In genomic region chr4:87080462-87080861, GRCh38 we compare ENCODE assay signal across 21 cellular contexts.
DNase-seq lines count a peak whose midpoint lies in the region; ATAC-seq and TF ChIP-seq lines count a peak whose summit lies in the region.
"Had no signal": no experiment of that assay in that cellular context is flagged by ENCODE, and none has a peak within 500 bp of the region (broad histone marks: within the 10 kb centered on the region; RNA-seq: fewer than 3 reads in every experiment).

No MANE protein-coding gene starts in this region.

- no peaks in the 10 kb centered on the region for H3K27me3 Mint-ChIP-seq in CD14-positive monocyte (ENCODE audit: low read depth in 3 of 3)
- H3K27me3 Mint-ChIP-seq: activated naive CD4-positive, alpha-beta T cell treated with anti-CD3 and anti-CD28 coated beads, Interleukin-2, amount 10 ng/mL, durations not matched to agents 7 days and 5 days; progenitor cell of endocrine pancreas had no signal

- ATAC-seq in heart left ventricle (no peak), psoas muscle (no peak)
- ATAC-seq: body of pancreas had no signal

- H3K36me3 Mint-ChIP-seq in CD14-positive monocyte, result peaks cover 8 to 12% of the 10 kb centered on the region in 2 donors

- no peak overlapping the region for H3K9ac ChIP-seq in colonic mucosa (ENCODE audit: low read depth in 2 of 2, low read length in 2 of 2)
- H3K9ac ChIP-seq: KMS-11 had no signal

- H3K4me3 ChIP-seq in heart left ventricle (no peak overlapping the region), colonic mucosa (no peak overlapping the region), psoas muscle (no peak overlapping the region), transverse colon (no peak overlapping the region)
- H3K4me3 ChIP-seq: body of pancreas had no signal

- H3K9me3 ChIP-seq in heart left ventricle, result no peaks in the 10 kb centered on the region
- no peaks in the 10 kb centered on the region for H3K9me3 ChIP-seq in colonic mucosa
- H3K9me3 ChIP-seq in psoas muscle, result no peaks in the 10 kb centered on the region
- no peaks in the 10 kb centered on the region for H3K9me3 ChIP-seq in transverse colon
- H3K9me3 ChIP-seq: BE2C, body of pancreas had no signal

- H3K4me1 ChIP-seq in heart left ventricle, result peaks cover 13 to 96% (median 72%) of the 10 kb centered on the region in 12 donors
- peaks cover 7% of the 10 kb centered on the region for H3K4me1 ChIP-seq in colonic mucosa
- peaks cover 90% of the 10 kb centered on the region for H3K4me1 ChIP-seq in psoas muscle
- peaks cover 33 to 80% (median 40%) of the 10 kb centered on the region in 4 donors for H3K4me1 ChIP-seq in transverse colon

- peaks cover 0 to 17% (median 7%) of the 10 kb centered on the region in 9 donors for H3K36me3 ChIP-seq in heart left ventricle
- no peaks in the 10 kb centered on the region for H3K36me3 ChIP-seq in colonic mucosa
- no peaks in the 10 kb centered on the region for H3K36me3 ChIP-seq in psoas muscle (ENCODE audit: insufficient read depth in 1 of 2, low read depth in 1 of 2)
- H3K36me3 ChIP-seq in transverse colon, result no peaks in the 10 kb centered on the region
- H3K36me3 ChIP-seq: BE2C had no signal

- intact Hi-C loops in heart left ventricle (cut with DNase I) (loop anchor here in 1 of 10 donors (5.0 kb wide), 1 partner anchor 73 kb away; no protein-coding TSS in a partner anchor), cardiac septum (cut with DNase I) (no loop called here), colonic mucosa (cut with DNase I) (no loop called here), psoas muscle (cut with DNase I) (no loop called here), transverse colon (cut with DNase I; ENCODE audit: low total_unique reads) (loop anchor here (10.0 kb wide), 1 partner anchor 76 kb away; no protein-coding TSS in a partner anchor), CD14-positive monocyte (cut with micrococcal nuclease) (no loop called here)

- no peak overlapping the region for H3K4me3 Mint-ChIP-seq in CD14-positive monocyte
- H3K4me3 Mint-ChIP-seq: activated naive CD4-positive, alpha-beta T cell treated with anti-CD3 and anti-CD28 coated beads, Interleukin-2, amount 10 ng/mL, durations not matched to agents 7 days and 5 days; nephron progenitor cell had no signal

- peak overlapping the region in 1 of 7 donors; percentile 20 for H3K27ac Mint-ChIP-seq in CD14-positive monocyte
- H3K27ac Mint-ChIP-seq: activated naive CD4-positive, alpha-beta T cell treated with anti-CD3 and anti-CD28 coated beads, Interleukin-2, amount 10 ng/mL, durations not matched to agents 7 days and 5 days; nephron progenitor cell had no signal

- peak overlapping the region; percentile 64 to 81 (median 76) for H3K27ac ChIP-seq in heart left ventricle
- peak overlapping the region; percentile 9 for H3K27ac ChIP-seq in colonic mucosa
- peak overlapping the region; percentile 90 for H3K27ac ChIP-seq in psoas muscle
- peak overlapping the region; percentile 67 to 83 (median 81) for H3K27ac ChIP-seq in transverse colon
- H3K27ac ChIP-seq: KMS-11 had no signal

- WGBS in heart left ventricle, 4 donors, result 59 to 75% (median 67%) methylated on average over 3 of the region's 3 CpGs
- WGBS in psoas muscle, 3 donors, result 27 to 65% (median 28%) methylated on average over 3 of the region's 3 CpGs
- 60 to 69% methylated on average over 2 to 3 of the region's 3 CpGs for WGBS in transverse colon (ENCODE audit: low coverage in 1 of 2), 2 donors

- TF ChIP-seq CTCF in heart left ventricle (IDR thresholded peaks at IDR 0.05) (no peak), colonic mucosa (IDR thresholded peaks at IDR 0.05) (no peak), psoas muscle (IDR thresholded peaks at IDR 0.05) (no peak), transverse colon (IDR thresholded peaks at IDR 0.05) (no peak), CD14-positive monocyte (IDR thresholded peaks at IDR 0.05) (no peak)

- H3K4me1 Mint-ChIP-seq in CD14-positive monocyte, result peaks cover 12% of the 10 kb centered on the region

- no peaks in the 10 kb centered on the region for H3K9me3 Mint-ChIP-seq in CD14-positive monocyte
- H3K9me3 Mint-ChIP-seq: activated naive CD4-positive, alpha-beta T cell treated with anti-CD3 and anti-CD28 coated beads, Interleukin-2, amount 10 ng/mL, durations not matched to agents 7 days and 5 days; nephron progenitor cell had no signal

- DNase-seq in heart left ventricle, result no peak
- no peak for DNase-seq in cardiac septum (ENCODE audit: low spot score)
- no peak for DNase-seq in colonic mucosa
- no peak for DNase-seq in psoas muscle
- DNase-seq in transverse colon, result no peak
- DNase-seq in effector CD8-positive, alpha-beta T cell (lab: John Stamatoyannopoulos, UW), result no peak
- no peak for DNase-seq in CD14-positive monocyte (ENCODE audit: low spot score)
- DNase-seq in NCI-H1417 (lab: John Stamatoyannopoulos, UW), result no peak
- DNase-seq: 8988T; activated naive CD4-positive, alpha-beta T cell treated with anti-CD3 and anti-CD28 coated beads, Interleukin-2, amount 10 ng/mL, durations not matched to agents 7 days and 5 days; activated T-cell treated with anti-CD3 and anti-CD28 coated beads for 4 hours; BE2C; body of pancreas; GF-D8; mesenchymal stem cell; NCI-H1092; NCI-H2107; NCI-H510A treated with DMSO at 0.1 percent for 48 hours; nephron progenitor cell had no signal

- in situ Hi-C loops in transverse colon (cut with MboI; ENCODE audit: low pct_ligation_motif_present in 1 of 4, low pct_unique_long_range_greater_than_20kb in 1 of 4, low sequenced_read_pairs in 3 of 4), result no loop called here

- TF ChIP-seq EP300 in transverse colon (IDR thresholded peaks at IDR 0.05; ENCODE audit: low read depth), result no peak

- H3K27me3 ChIP-seq in heart left ventricle (no peaks in the 10 kb centered on the region), colonic mucosa (no peaks in the 10 kb centered on the region), psoas muscle (ENCODE audit: insufficient read depth in 3 of 3, low read length in 2 of 3) (no peaks in the 10 kb centered on the region), transverse colon (no peaks in the 10 kb centered on the region)
- H3K27me3 ChIP-seq: BE2C, body of pancreas had no signal

- TF ChIP-seq POLR2A in heart left ventricle (IDR thresholded peaks at IDR 0.05) (no peak), transverse colon (IDR thresholded peaks at IDR 0.05) (no peak)

Comparison
In these comparisons a context has a peak if more than half of its experiments do, and no peak if none do; other contexts are left out.
1. H3K27ac ChIP-seq: peak in every context shown above with its lines; median percentile 90 in psoas muscle; 81 in transverse colon; 76 in heart left ventricle; 9 in colonic mucosa.